In the genomic region with DNA sequence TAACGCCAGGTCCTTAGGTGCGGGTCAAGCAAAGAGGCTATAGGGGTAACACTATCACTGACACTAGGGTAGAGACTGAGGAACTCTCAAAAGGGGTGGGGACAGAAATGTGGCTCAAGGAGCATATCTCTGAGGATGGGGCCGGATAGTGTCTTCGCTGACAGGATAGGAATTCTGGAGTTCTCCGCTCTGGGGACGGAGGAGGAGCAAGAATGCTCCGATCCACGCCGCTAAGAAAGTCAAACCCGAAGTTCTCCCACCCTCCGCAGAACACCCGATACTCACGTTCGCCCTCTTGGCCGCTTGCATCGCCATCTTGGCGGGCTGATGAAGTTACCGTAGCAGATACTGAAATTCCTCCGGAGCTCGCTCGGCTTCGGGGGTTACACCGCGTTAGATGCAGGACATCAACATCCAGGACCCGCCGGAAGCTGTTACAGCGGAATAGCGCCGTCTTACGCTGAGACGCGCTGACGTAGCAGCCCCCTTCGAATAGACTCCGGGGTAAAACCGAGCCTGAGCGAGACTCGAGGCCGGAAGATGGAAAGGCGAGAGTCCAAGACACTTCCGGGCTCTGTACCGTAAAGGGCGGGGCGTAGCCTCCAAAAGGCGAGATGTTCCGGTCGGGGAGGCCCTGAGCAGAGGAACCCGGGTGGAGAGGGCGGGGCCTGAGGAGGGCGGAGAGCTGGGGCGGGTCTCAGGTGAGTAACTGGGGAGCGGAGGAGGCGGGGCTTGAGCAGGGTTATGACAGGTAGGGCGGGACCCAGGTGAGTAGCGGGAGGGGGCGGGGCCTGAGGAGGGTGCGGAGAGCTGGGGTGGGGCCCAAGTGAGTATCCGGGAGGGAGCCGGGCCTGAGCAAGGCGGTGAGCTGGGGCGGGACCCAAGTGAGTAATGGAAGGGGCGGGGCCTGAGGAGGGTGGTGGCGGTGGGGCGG, we compare ENCODE assay signal across 1 cellular context.
A peak's percentile ranks its signal among the peaks of the same experiment; 100 is the strongest.
TF ChIP-seq lines count a peak whose summit lies in the region.

A gene with protein sequence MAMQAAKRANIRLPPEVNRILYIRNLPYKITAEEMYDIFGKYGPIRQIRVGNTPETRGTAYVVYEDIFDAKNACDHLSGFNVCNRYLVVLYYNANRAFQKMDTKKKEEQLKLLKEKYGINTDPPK (minus strand): TSS at position 412 of the 934 bp plus-strand sequence. CDS start 97 bp downstream, at position 315.

TF ChIP-seq in GM12878, 131 proteins besides CTCF, POLR2A, EP300 and RAD21 (continued from another document and continues in another):
- TF ChIP-seq, protein P1, sequence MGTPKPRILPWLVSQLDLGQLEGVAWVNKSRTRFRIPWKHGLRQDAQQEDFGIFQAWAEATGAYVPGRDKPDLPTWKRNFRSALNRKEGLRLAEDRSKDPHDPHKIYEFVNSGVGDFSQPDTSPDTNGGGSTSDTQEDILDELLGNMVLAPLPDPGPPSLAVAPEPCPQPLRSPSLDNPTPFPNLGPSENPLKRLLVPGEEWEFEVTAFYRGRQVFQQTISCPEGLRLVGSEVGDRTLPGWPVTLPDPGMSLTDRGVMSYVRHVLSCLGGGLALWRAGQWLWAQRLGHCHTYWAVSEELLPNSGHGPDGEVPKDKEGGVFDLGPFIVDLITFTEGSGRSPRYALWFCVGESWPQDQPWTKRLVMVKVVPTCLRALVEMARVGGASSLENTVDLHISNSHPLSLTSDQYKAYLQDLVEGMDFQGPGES (IDR thresholded peaks at IDR 0.05) = peak; percentile 54
- TF ChIP-seq, protein P2, sequence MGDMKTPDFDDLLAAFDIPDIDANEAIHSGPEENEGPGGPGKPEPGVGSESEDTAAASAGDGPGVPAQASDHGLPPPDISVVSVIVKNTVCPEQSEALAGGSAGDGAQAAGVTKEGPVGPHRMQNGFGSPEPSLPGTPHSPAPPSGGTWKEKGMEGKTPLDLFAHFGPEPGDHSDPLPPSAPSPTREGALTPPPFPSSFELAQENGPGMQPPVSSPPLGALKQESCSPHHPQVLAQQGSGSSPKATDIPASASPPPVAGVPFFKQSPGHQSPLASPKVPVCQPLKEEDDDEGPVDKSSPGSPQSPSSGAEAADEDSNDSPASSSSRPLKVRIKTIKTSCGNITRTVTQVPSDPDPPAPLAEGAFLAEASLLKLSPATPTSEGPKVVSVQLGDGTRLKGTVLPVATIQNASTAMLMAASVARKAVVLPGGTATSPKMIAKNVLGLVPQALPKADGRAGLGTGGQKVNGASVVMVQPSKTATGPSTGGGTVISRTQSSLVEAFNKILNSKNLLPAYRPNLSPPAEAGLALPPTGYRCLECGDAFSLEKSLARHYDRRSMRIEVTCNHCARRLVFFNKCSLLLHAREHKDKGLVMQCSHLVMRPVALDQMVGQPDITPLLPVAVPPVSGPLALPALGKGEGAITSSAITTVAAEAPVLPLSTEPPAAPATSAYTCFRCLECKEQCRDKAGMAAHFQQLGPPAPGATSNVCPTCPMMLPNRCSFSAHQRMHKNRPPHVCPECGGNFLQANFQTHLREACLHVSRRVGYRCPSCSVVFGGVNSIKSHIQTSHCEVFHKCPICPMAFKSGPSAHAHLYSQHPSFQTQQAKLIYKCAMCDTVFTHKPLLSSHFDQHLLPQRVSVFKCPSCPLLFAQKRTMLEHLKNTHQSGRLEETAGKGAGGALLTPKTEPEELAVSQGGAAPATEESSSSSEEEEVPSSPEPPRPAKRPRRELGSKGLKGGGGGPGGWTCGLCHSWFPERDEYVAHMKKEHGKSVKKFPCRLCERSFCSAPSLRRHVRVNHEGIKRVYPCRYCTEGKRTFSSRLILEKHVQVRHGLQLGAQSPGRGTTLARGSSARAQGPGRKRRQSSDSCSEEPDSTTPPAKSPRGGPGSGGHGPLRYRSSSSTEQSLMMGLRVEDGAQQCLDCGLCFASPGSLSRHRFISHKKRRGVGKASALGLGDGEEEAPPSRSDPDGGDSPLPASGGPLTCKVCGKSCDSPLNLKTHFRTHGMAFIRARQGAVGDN (IDR thresholded peaks at IDR 0.05) = peak; percentile 82
- TF ChIP-seq, protein P3, sequence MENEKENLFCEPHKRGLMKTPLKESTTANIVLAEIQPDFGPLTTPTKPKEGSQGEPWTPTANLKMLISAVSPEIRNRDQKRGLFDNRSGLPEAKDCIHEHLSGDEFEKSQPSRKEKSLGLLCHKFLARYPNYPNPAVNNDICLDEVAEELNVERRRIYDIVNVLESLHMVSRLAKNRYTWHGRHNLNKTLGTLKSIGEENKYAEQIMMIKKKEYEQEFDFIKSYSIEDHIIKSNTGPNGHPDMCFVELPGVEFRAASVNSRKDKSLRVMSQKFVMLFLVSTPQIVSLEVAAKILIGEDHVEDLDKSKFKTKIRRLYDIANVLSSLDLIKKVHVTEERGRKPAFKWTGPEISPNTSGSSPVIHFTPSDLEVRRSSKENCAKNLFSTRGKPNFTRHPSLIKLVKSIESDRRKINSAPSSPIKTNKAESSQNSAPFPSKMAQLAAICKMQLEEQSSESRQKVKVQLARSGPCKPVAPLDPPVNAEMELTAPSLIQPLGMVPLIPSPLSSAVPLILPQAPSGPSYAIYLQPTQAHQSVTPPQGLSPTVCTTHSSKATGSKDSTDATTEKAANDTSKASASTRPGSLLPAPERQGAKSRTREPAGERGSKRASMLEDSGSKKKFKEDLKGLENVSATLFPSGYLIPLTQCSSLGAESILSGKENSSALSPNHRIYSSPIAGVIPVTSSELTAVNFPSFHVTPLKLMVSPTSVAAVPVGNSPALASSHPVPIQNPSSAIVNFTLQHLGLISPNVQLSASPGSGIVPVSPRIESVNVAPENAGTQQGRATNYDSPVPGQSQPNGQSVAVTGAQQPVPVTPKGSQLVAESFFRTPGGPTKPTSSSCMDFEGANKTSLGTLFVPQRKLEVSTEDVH (IDR thresholded peaks at IDR 0.05; ENCODE audit: low read depth, partially characterized antibody) = peak; percentile 95
- TF ChIP-seq, protein P4, sequence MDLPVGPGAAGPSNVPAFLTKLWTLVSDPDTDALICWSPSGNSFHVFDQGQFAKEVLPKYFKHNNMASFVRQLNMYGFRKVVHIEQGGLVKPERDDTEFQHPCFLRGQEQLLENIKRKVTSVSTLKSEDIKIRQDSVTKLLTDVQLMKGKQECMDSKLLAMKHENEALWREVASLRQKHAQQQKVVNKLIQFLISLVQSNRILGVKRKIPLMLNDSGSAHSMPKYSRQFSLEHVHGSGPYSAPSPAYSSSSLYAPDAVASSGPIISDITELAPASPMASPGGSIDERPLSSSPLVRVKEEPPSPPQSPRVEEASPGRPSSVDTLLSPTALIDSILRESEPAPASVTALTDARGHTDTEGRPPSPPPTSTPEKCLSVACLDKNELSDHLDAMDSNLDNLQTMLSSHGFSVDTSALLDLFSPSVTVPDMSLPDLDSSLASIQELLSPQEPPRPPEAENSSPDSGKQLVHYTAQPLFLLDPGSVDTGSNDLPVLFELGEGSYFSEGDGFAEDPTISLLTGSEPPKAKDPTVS (IDR thresholded peaks at IDR 0.05; ENCODE audit: low read depth, low read length) = peak; percentile 64; the same call in 1 of the 2 replicates
- TF ChIP-seq CREM (IDR thresholded peaks at IDR 0.05; ENCODE audit: low read depth) = peak; percentile 100
- TF ChIP-seq, protein P5, sequence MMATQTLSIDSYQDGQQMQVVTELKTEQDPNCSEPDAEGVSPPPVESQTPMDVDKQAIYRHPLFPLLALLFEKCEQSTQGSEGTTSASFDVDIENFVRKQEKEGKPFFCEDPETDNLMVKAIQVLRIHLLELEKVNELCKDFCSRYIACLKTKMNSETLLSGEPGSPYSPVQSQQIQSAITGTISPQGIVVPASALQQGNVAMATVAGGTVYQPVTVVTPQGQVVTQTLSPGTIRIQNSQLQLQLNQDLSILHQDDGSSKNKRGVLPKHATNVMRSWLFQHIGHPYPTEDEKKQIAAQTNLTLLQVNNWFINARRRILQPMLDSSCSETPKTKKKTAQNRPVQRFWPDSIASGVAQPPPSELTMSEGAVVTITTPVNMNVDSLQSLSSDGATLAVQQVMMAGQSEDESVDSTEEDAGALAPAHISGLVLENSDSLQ (IDR thresholded peaks at IDR 0.05) = peak; percentile 86
- TF ChIP-seq, protein P6, sequence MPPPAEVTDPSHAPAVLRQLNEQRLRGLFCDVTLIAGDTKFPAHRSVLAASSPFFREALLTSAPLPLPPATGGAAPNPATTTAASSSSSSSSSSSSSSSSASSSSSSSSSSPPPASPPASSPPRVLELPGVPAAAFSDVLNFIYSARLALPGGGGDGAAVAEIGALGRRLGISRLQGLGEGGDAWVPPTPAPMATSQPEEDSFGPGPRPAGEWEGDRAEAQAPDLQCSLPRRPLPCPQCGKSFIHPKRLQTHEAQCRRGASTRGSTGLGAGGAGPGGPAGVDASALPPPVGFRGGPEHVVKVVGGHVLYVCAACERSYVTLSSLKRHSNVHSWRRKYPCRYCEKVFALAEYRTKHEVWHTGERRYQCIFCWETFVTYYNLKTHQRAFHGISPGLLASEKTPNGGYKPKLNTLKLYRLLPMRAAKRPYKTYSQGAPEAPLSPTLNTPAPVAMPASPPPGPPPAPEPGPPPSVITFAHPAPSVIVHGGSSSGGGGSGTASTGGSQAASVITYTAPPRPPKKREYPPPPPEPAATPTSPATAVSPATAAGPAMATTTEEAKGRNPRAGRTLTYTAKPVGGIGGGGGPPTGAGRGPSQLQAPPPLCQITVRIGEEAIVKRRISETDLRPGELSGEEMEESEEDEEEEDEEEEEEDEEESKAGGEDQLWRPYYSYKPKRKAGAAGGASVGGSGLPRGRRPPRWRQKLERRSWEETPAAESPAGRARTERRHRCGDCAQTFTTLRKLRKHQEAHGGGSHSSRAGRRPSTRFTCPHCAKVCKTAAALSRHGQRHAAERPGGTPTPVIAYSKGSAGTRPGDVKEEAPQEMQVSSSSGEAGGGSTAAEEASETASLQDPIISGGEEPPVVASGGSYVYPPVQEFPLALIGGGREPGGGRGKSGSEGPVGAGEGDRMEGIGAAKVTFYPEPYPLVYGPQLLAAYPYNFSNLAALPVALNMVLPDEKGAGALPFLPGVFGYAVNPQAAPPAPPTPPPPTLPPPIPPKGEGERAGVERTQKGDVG (CRISPR knock-in tag; IDR thresholded peaks at IDR 0.05) = no peak
- peak; percentile 66; the same call in 1 of the 2 replicates for TF ChIP-seq FOXM1 (IDR thresholded peaks at IDR 0.05; ENCODE audit: low read depth, low read length)
- peak; percentile 31; the same call in 1 of the 2 replicates for TF ChIP-seq RAD51 (IDR thresholded peaks at IDR 0.05)
- peak; percentile 34 for TF ChIP-seq MEF2B (IDR thresholded peaks at IDR 0.05; ENCODE audit: partially characterized antibody, poor library complexity, severe bottlenecking)
- peak; percentile 93 for TF ChIP-seq SIN3A (IDR thresholded peaks at IDR 0.05; ENCODE audit: low read depth, low read length)
- peak; percentile 97 for TF ChIP-seq IKZF1 (conservative IDR thresholded peaks at IDR 0.05)
- peak; percentile 78 for TF ChIP-seq SIX5 (IDR thresholded peaks at IDR 0.05; ENCODE audit: low read depth, low read length, severe bottlenecking)
- TF ChIP-seq, protein P7, sequence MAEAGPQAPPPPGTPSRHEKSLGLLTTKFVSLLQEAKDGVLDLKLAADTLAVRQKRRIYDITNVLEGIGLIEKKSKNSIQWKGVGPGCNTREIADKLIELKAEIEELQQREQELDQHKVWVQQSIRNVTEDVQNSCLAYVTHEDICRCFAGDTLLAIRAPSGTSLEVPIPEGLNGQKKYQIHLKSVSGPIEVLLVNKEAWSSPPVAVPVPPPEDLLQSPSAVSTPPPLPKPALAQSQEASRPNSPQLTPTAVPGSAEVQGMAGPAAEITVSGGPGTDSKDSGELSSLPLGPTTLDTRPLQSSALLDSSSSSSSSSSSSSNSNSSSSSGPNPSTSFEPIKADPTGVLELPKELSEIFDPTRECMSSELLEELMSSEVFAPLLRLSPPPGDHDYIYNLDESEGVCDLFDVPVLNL (IDR thresholded peaks at IDR 0.05; ENCODE audit: low read depth, low read length) = peak; percentile 25
- TF ChIP-seq, protein P8, sequence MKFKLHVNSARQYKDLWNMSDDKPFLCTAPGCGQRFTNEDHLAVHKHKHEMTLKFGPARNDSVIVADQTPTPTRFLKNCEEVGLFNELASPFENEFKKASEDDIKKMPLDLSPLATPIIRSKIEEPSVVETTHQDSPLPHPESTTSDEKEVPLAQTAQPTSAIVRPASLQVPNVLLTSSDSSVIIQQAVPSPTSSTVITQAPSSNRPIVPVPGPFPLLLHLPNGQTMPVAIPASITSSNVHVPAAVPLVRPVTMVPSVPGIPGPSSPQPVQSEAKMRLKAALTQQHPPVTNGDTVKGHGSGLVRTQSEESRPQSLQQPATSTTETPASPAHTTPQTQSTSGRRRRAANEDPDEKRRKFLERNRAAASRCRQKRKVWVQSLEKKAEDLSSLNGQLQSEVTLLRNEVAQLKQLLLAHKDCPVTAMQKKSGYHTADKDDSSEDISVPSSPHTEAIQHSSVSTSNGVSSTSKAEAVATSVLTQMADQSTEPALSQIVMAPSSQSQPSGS (IDR thresholded peaks at IDR 0.05; ENCODE audit: low read length) = peak; percentile 53; the same call in 1 of the 2 replicates
- peak; percentile 99 for TF ChIP-seq CREB1 (IDR thresholded peaks at IDR 0.05; ENCODE audit: low read depth)
- TF ChIP-seq, protein P9, sequence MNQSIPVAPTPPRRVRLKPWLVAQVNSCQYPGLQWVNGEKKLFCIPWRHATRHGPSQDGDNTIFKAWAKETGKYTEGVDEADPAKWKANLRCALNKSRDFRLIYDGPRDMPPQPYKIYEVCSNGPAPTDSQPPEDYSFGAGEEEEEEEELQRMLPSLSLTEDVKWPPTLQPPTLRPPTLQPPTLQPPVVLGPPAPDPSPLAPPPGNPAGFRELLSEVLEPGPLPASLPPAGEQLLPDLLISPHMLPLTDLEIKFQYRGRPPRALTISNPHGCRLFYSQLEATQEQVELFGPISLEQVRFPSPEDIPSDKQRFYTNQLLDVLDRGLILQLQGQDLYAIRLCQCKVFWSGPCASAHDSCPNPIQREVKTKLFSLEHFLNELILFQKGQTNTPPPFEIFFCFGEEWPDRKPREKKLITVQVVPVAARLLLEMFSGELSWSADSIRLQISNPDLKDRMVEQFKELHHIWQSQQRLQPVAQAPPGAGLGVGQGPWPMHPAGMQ (IDR thresholded peaks at IDR 0.05; ENCODE audit: borderline replicate concordance) = peak; percentile 43; the same call in 1 of the 2 replicates
- TF ChIP-seq CBFB (IDR thresholded peaks at IDR 0.05; ENCODE audit: low read depth) = peak; percentile 78; the same call in 1 of the 2 replicates
- TF ChIP-seq JUNB (IDR thresholded peaks at IDR 0.05) = no peak
- TF ChIP-seq GABPA (IDR thresholded peaks at IDR 0.05; ENCODE audit: low read depth) = peak; percentile 99
